Comparison of ENCODE assay signal across 9 cellular contexts in genomic region chr17:16406742-16407674, GRCh38. TPM values are rescaled to one million over a fixed set of nuclear protein-coding genes. Genes with fewer than 3 reads are reported as not detected.
DNase-seq lines count a peak whose midpoint lies in the region; ATAC-seq and TF ChIP-seq lines count a peak whose summit lies in the region.
"Had no signal": no experiment of that assay in that cellular context is flagged by ENCODE, and none has a peak within 500 bp of the region (broad histone marks: within the 10 kb centered on the region; RNA-seq: fewer than 3 reads in every experiment).

No MANE protein-coding gene starts in this region.

- H3K9me3 ChIP-seq in right cardiac atrium (ENCODE audit: control insufficient read depth, low read length) = no peaks in the 10 kb centered on the region

- WGBS in right cardiac atrium = 6% methylated on average over 67 of the region's 67 CpGs

- intact Hi-C loops in right cardiac atrium (cut with DNase I) (no loop called here), sciatic nerve (cut with DNase I) (no loop called here)

- H3K27me3 ChIP-seq in right cardiac atrium (ENCODE audit: control insufficient read depth, insufficient read depth) = no peaks in the 10 kb centered on the region

- POLR2A ChIA-PET in AG04449 (lab: Yijun Ruan, JAX) = interaction anchor here (0.5 to 1.9 kb wide), 3 partner anchors 12 to 61 kb away, joined by 3 to 6 read pairs (median 4); no protein-coding TSS in a partner anchor

- TF ChIP-seq CTCF in AG04449 (IDR thresholded peaks at IDR 0.05; ENCODE audit: insufficient read depth, low read length, missing control alignments) = no peak
- no peak for TF ChIP-seq CTCF in GM20000 (IDR thresholded peaks at IDR 0.05; ENCODE audit: extremely low read depth, missing control alignments)

- H3K27ac ChIP-seq in right cardiac atrium (ENCODE audit: low read length) = peak overlapping the region; percentile 46

- no peaks in the 10 kb centered on the region for H3K36me3 Mint-ChIP-seq in activated T-helper 17 cell treated with anti-CD3 and anti-CD28 coated beads, Interleukin-2, amount 50 U/mL, for 72 hours (ENCODE audit: low read depth)

- CTCF ChIA-PET in AG04449 (lab: Yijun Ruan, JAX) = interaction anchor here (1.3 to 2.2 kb wide), 5 partner anchors 8 to 115 kb away, joined by 3 to 9 read pairs (median 5); partner anchors contain the start of gene TRPV2

- peaks cover 4% of the 10 kb centered on the region for H3K4me1 Mint-ChIP-seq in activated T-helper 17 cell treated with anti-CD3 and anti-CD28 coated beads, Interleukin-2, amount 50 U/mL, for 72 hours

- peak; percentile 34 for ATAC-seq in activated T-helper 17 cell treated with anti-CD3 and anti-CD28 coated beads, Interleukin-2, amount 50 U/mL, for 72 hours (replicated peaks)
- ATAC-seq in right cardiac atrium = peak; percentile 84 to 91
- ATAC-seq in sciatic nerve = peak; percentile 79
- ATAC-seq: HCT116 had no signal

- DNase-seq in AG04449 (ENCODE audit: low read depth, low spot score) (no peak), GM20000 (ENCODE audit: low spot score) (peak; percentile 59), right cardiac atrium (peak; percentile 73 to 86 (median 85)), sciatic nerve (ENCODE audit: low spot score) (peak; percentile 73), glomerular visceral epithelial cell (ENCODE audit: extremely low spot score) (no peak), hippocampal formation (lab: John Stamatoyannopoulos, UW) (no peak), NCI-H2081 (lab: John Stamatoyannopoulos, UW) (no peak)

- no peaks in the 10 kb centered on the region for H3K9me3 Mint-ChIP-seq in activated T-helper 17 cell treated with anti-CD3 and anti-CD28 coated beads, Interleukin-2, amount 50 U/mL, for 72 hours

- peaks cover 8% of the 10 kb centered on the region for H3K27me3 Mint-ChIP-seq in activated T-helper 17 cell treated with anti-CD3 and anti-CD28 coated beads, Interleukin-2, amount 50 U/mL, for 72 hours

- H3K4me3 ChIP-seq in AG04449 (ENCODE audit: low read depth, low read length) = peak overlapping the region; percentile 59
- H3K4me3 ChIP-seq in right cardiac atrium (ENCODE audit: low read length) = peak overlapping the region; percentile 31

- no peak overlapping the region for H3K27ac Mint-ChIP-seq in activated T-helper 17 cell treated with anti-CD3 and anti-CD28 coated beads, Interleukin-2, amount 50 U/mL, for 72 hours

- peak overlapping the region; percentile 54 for H3K4me3 Mint-ChIP-seq in activated T-helper 17 cell treated with anti-CD3 and anti-CD28 coated beads, Interleukin-2, amount 50 U/mL, for 72 hours

- H3K4me1 ChIP-seq in right cardiac atrium (ENCODE audit: control insufficient read depth, insufficient read depth, low read length) = peaks cover 3% of the 10 kb centered on the region

RNA-seq across cellular contexts. Expression of gene TRPV2, which starts 8.4 kb away (rescaled TPM):
- 10 to 100 TPM; 35.4 to 74.9 TPM for total RNA-seq in activated T-helper 17 cell treated with anti-CD3 and anti-CD28 coated beads, Interleukin-2, amount 50 U/mL, for 72 hours
- total RNA-seq in right cardiac atrium (10 to 100 TPM in 3 of 4 donors, 1 to 10 TPM in 1; 7.1 to 19.6 (median 10.7) TPM), sciatic nerve (26.3 TPM)
- 5.2 TPM for polyA plus RNA-seq in right cardiac atrium

RNA-seq across cellular contexts. Expression of gene UBB, which starts 26.1 kb away (rescaled TPM):
- 1,000 to 10,000 TPM in 1 of 2 donors, 100 to 1,000 TPM in 1; 896 to 1,413 TPM for total RNA-seq in activated T-helper 17 cell treated with anti-CD3 and anti-CD28 coated beads, Interleukin-2, amount 50 U/mL, for 72 hours
- total RNA-seq in right cardiac atrium (1,000 to 10,000 TPM; 1,353 to 1,780 (median 1,568) TPM), sciatic nerve (589 TPM)
- 1,446 TPM for polyA plus RNA-seq in right cardiac atrium

RNA-seq across cellular contexts. Expression of gene CENPV, which starts 53.7 kb away (rescaled TPM):
- 10 to 100 TPM; 17.5 to 43.5 TPM for total RNA-seq in activated T-helper 17 cell treated with anti-CD3 and anti-CD28 coated beads, Interleukin-2, amount 50 U/mL, for 72 hours
- total RNA-seq in right cardiac atrium = 10 to 100 TPM; 16.4 to 19.2 (median 18.8) TPM
- 14.5 TPM for polyA plus RNA-seq in right cardiac atrium
- total RNA-seq in sciatic nerve = 8.7 TPM

Comparison
In these comparisons a context has a peak if more than half of its experiments do, and no peak if none do; other contexts are left out.
1. DNase-seq: peak in GM20000 (single experiment), right cardiac atrium (3 of 3) and sciatic nerve (single experiment); none in AG04449 (single experiment), glomerular visceral epithelial cell (single experiment), hippocampal formation (0 of 2) and NCI-H2081 (0 of 2).
2. ATAC-seq: peak in every context shown above with its lines; median percentile 88 in right cardiac atrium; 79 in sciatic nerve; 34 in activated T-helper 17 cell treated with anti-CD3 and anti-CD28 coated beads, Interleukin-2, amount 50 U/mL, for 72 hours.